Comparison of ENCODE assay signal across 24 cellular contexts in genomic region chr9:75067894-75068293, GRCh38. TPM values are rescaled to one million over a fixed set of nuclear protein-coding genes. Genes with fewer than 3 reads are reported as not detected.
DNase-seq lines count a peak whose midpoint lies in the region; ATAC-seq, FAIRE-seq and TF ChIP-seq lines count a peak whose summit lies in the region.
"Had no signal": no experiment of that assay in that cellular context is flagged by ENCODE, and none has a peak within 500 bp of the region (broad histone marks: within the 10 kb centered on the region; RNA-seq: fewer than 3 reads in every experiment).

No MANE protein-coding gene starts in this region.

- CTCF ChIA-PET in H1 (lab: Charles Lee; ENCODE audit: partially characterized antibody), result interaction anchor here (0.6 to 3.2 kb wide), 9 partner anchors 10 to 297 kb away, joined by 3 to 23 read pairs (median 3); partner anchors contain the start of gene NMRK1
- CTCF ChIA-PET in naive thymus-derived CD4-positive, alpha-beta T cell (lab: Charles Lee), result interaction anchor here (1.5 to 2.0 kb wide), 2 partner anchors 65 to 294 kb away, joined by 3 to 7 read pairs; no protein-coding TSS in a partner anchor

- H3K79me2 ChIP-seq in H1 (ENCODE audit: control insufficient read depth in 1 of 2, insufficient read depth in 2 of 2, low read length in 2 of 2), result no peaks in the 10 kb centered on the region
- no peaks in the 10 kb centered on the region for H3K79me2 ChIP-seq in GM23338 (replicated peaks; ENCODE audit: insufficient read depth)

- H3K9ac ChIP-seq in H1 (replicated peaks in 1 of 4; ENCODE audit: extremely low read depth in 1 of 4, low read depth in 3 of 4, low read length in 3 of 4), result no peak overlapping the region
- H3K9ac ChIP-seq: BLaER1 had no signal

- no peak for TF ChIP-seq POLR2A in H1 (IDR thresholded peaks at IDR 0.05; ENCODE audit: control extremely low read depth in 1 of 2, low read depth in 2 of 2, low read length in 2 of 2)

- POLR2A ChIA-PET in H1 (lab: Charles Lee; ENCODE audit: partially characterized antibody), result no interaction called here
- POLR2A ChIA-PET in naive thymus-derived CD4-positive, alpha-beta T cell (lab: Charles Lee), result interaction anchor here (0.6 kb wide), 1 partner anchor 22 kb away, joined by 4 read pairs; no protein-coding TSS in a partner anchor

- no peak overlapping the region for H3K18ac ChIP-seq in H1 (ENCODE audit: extremely low read depth, low read length)

- no peak for FAIRE-seq in H1 (lab: Jason Lieb, UNC)
- FAIRE-seq: A549, GM12892, GM18507, H54, HepG2, HTR-8/SVneo had no signal

- no peak overlapping the region for H3K4me3 ChIP-seq in H1 (ENCODE audit: extremely low read depth in 1 of 4, insufficient read depth in 2 of 4, low read depth in 3 of 4, low read length in 4 of 4)
- H3K4me3 ChIP-seq in naive thymus-derived CD4-positive, alpha-beta T cell (ENCODE audit: low read length), result no peak overlapping the region
- no peak overlapping the region for H3K4me3 ChIP-seq in GM23338
- H3K4me3 ChIP-seq: A549, BLaER1 had no signal

- no peak overlapping the region for H2BK120ac ChIP-seq in H1 (replicated peaks; ENCODE audit: low read depth, low read length)

- no peak overlapping the region for H3K14ac ChIP-seq in H1 (ENCODE audit: insufficient read length)

- H3K27me3 ChIP-seq in H1 (replicated peaks in 1 of 4; ENCODE audit: control insufficient read depth in 3 of 4, extremely low read depth in 1 of 4, insufficient read depth in 3 of 4, low read length in 3 of 4), result no peaks in the 10 kb centered on the region
- no peaks in the 10 kb centered on the region for H3K27me3 ChIP-seq in naive thymus-derived CD4-positive, alpha-beta T cell (ENCODE audit: control insufficient read depth in 2 of 2, insufficient read depth in 2 of 2, low read length in 2 of 2)
- no peaks in the 10 kb centered on the region for H3K27me3 ChIP-seq in GM23338 (ENCODE audit: insufficient read depth)
- H3K27me3 ChIP-seq: BLaER1 had no signal

- no peaks in the 10 kb centered on the region for H3K9me3 Mint-ChIP-seq in naive thymus-derived CD4-positive, alpha-beta T cell
- no peaks in the 10 kb centered on the region for H3K9me3 Mint-ChIP-seq in GM23338
- H3K9me3 Mint-ChIP-seq: CD14-positive monocyte; CD4-positive, alpha-beta memory T cell; IgD-negative memory B cell had no signal

- no peaks in the 10 kb centered on the region for H3F3A ChIP-seq in GM23338 (replicated peaks; ENCODE audit: low read depth)

- no peak overlapping the region for H4K5ac ChIP-seq in H1 (ENCODE audit: insufficient read length, low read depth, low read length)

- H3K4ac ChIP-seq in H1 (replicated peaks; ENCODE audit: insufficient read length, low read depth, low read length), result no peak overlapping the region

- DNase-seq in Ammon's horn (ENCODE audit: low spot score) (peak; percentile 43), caudate nucleus (lab: John Stamatoyannopoulos, UW) (peak in 27 of 61 donors; percentile 9 to 87 (median 37)), H1 (ENCODE audit: low read depth in 1 of 2, low spot score in 2 of 2) (no peak), GM23338 (ENCODE audit: low spot score) (no peak), occipital lobe (lab: John Stamatoyannopoulos, UW) (no peak)
- DNase-seq in naive thymus-derived CD4-positive, alpha-beta T cell, result no peak
- DNase-seq: AML-193; CD4-positive, alpha-beta memory T cell; DMS153; DMS79; GDM1; HCEC 1CT had no signal

- TF ChIP-seq RAD21 in H1 (IDR thresholded peaks at IDR 0.05 in 1 of 2, conservative IDR thresholded peaks at IDR 0.05 in 1 of 2; ENCODE audit: low read depth in 2 of 2, low read length in 2 of 2), result no peak

- H3K4me2 ChIP-seq in H1 (ENCODE audit: insufficient read depth in 1 of 2, low read depth in 2 of 2, low read length in 2 of 2) (no peak overlapping the region), GM23338 (no peak overlapping the region)
- H3K4me2 ChIP-seq: A549, BLaER1 had no signal

- H3K27ac Mint-ChIP-seq in naive thymus-derived CD4-positive, alpha-beta T cell, result peak overlapping the region in 8 of 9 donors; percentile 1 to 82 (median 26)
- H3K27ac Mint-ChIP-seq in GM23338, result no peak overlapping the region

- no peaks in the 10 kb centered on the region for H3K23me2 ChIP-seq in H1 (ENCODE audit: low read depth, low read length)

- no peak overlapping the region for H2BK15ac ChIP-seq in H1 (ENCODE audit: low read length)

- WGBS in H1 (ENCODE audit: extremely low coverage in 1 of 2, insufficient coverage in 1 of 2, insufficient read length in 1 of 2, insufficient replicate concordance in 2 of 2, low coverage in 1 of 2, low lambda C conversion rate in 2 of 2, missing lambda C conversion rate in 1 of 2), 2 experiments, result 69% methylated on average over 4 of the region's 4 CpGs; no CpG with 5 or more reads in 1 of the 2 experiments

- H4K20me1 ChIP-seq in H1 (replicated peaks in 1 of 2; ENCODE audit: control insufficient read depth in 1 of 2, insufficient read depth in 2 of 2, low read length in 2 of 2) (no peaks in the 10 kb centered on the region), GM23338 (replicated peaks; ENCODE audit: insufficient read depth) (no peaks in the 10 kb centered on the region)
- H4K20me1 ChIP-seq: BLaER1 had no signal

- peaks cover 10 to 38% (median 23%) of the 10 kb centered on the region in 7 donors for H3K4me1 Mint-ChIP-seq in naive thymus-derived CD4-positive, alpha-beta T cell
- peaks cover 25% of the 10 kb centered on the region for H3K4me1 Mint-ChIP-seq in GM23338
- H3K4me1 Mint-ChIP-seq: CD14-positive monocyte had no signal

- no peak for TF ChIP-seq CTCF in H1 (IDR thresholded peaks at IDR 0.05; ENCODE audit: control extremely low read depth in 1 of 3, insufficient read depth in 1 of 3, low read depth in 1 of 3, low read length in 3 of 3)
- TF ChIP-seq CTCF in GM23338 (conservative IDR thresholded peaks at IDR 0.05; ENCODE audit: low read depth in 2 of 2), result no peak

- no peaks in the 10 kb centered on the region for H3K9me2 ChIP-seq in GM23338 (ENCODE audit: insufficient read depth)

- no peak overlapping the region for H3K23ac ChIP-seq in H1 (ENCODE audit: insufficient read length)

- no peak overlapping the region for H3K4me3 Mint-ChIP-seq in naive thymus-derived CD4-positive, alpha-beta T cell
- no peak overlapping the region for H3K4me3 Mint-ChIP-seq in GM23338
- H3K4me3 Mint-ChIP-seq: CD14-positive monocyte; CD4-positive, alpha-beta memory T cell; IgD-negative memory B cell had no signal

- no peaks in the 10 kb centered on the region for H3K27me3 Mint-ChIP-seq in naive thymus-derived CD4-positive, alpha-beta T cell
- peaks cover 3% of the 10 kb centered on the region for H3K27me3 Mint-ChIP-seq in GM23338 (ENCODE audit: insufficient read depth, low read depth, poor library complexity)
- H3K27me3 Mint-ChIP-seq: CD4-positive, alpha-beta memory T cell; IgD-negative memory B cell had no signal

- H2BK20ac ChIP-seq in H1 (ENCODE audit: low read length), result no peak overlapping the region

- H3K27ac ChIP-seq in caudate nucleus (ENCODE audit: low read depth, low read length) (peak overlapping the region; percentile 77), H1 (ENCODE audit: low read depth, low read length) (no peak overlapping the region), GM23338 (ENCODE audit: low read depth) (no peak overlapping the region)
- no peak overlapping the region for H3K27ac ChIP-seq in naive thymus-derived CD4-positive, alpha-beta T cell (ENCODE audit: low read depth, low read length)
- H3K27ac ChIP-seq: 22Rv1, A549, BLaER1 had no signal

- no peaks in the 10 kb centered on the region for H3K79me1 ChIP-seq in H1 (ENCODE audit: low read depth, low read length)

- H3K36me3 ChIP-seq in H1 (ENCODE audit: control insufficient read depth in 2 of 4, insufficient read depth in 4 of 4, low read length in 3 of 4), result no peaks in the 10 kb centered on the region
- peaks cover 0 to 59% (median 4%) of the 10 kb centered on the region in 3 experiments for H3K36me3 ChIP-seq in naive thymus-derived CD4-positive, alpha-beta T cell (ENCODE audit: control insufficient read depth in 2 of 3, insufficient read depth in 3 of 3, low read length in 3 of 3)
- no peaks in the 10 kb centered on the region for H3K36me3 ChIP-seq in GM23338 (ENCODE audit: insufficient read depth)

- no peak overlapping the region for H2BK12ac ChIP-seq in H1 (ENCODE audit: low read depth, low read length)

- H4K91ac ChIP-seq in H1 (replicated peaks; ENCODE audit: insufficient read length, low read length), result no peak overlapping the region

- no peak overlapping the region for H4K8ac ChIP-seq in H1 (ENCODE audit: extremely low read depth, insufficient read depth, low read length)

- 0 out of 2 replicates have a peak overlapping the region, but pooled peaks have one; percentile 54 for H2AK5ac ChIP-seq in H1 (ENCODE audit: low read depth, low read length)

- peaks cover 10 to 50% (median 29%) of the 10 kb centered on the region in 5 donors for H3K36me3 Mint-ChIP-seq in naive thymus-derived CD4-positive, alpha-beta T cell
- H3K36me3 Mint-ChIP-seq in GM23338 (ENCODE audit: low read depth), result no peaks in the 10 kb centered on the region

- H2BK5ac ChIP-seq in H1 (ENCODE audit: low read depth, low read length), result no peak overlapping the region

- no peak for TF ChIP-seq EP300 in H1 (IDR thresholded peaks at IDR 0.05; ENCODE audit: borderline replicate concordance in 1 of 2, low read depth in 2 of 2, low read length in 2 of 2)

- ATAC-seq in naive thymus-derived CD4-positive, alpha-beta T cell, result no peak
- ATAC-seq in GM21529 (IDR thresholded peaks at IDR 0.05; ENCODE audit: unreplicated experiment) (no peak), GM23338 (no peak), HG03196 (IDR thresholded peaks at IDR 0.05; ENCODE audit: unreplicated experiment) (no peak)
- ATAC-seq: A549, HepG2 had no signal

- peaks cover 0 to 3% (median 0%) of the 10 kb centered on the region in 4 experiments; a peak in 2 of 7 replicates for H3K4me1 ChIP-seq in H1 (replicated peaks in 1 of 4; ENCODE audit: control insufficient read depth in 3 of 4, insufficient read depth in 4 of 4, low read length in 3 of 4)
- peaks cover 8 to 10% of the 10 kb centered on the region in 2 donors for H3K4me1 ChIP-seq in naive thymus-derived CD4-positive, alpha-beta T cell (ENCODE audit: control insufficient read depth in 2 of 2, insufficient read depth in 2 of 2, low read length in 2 of 2)
- 0 out of 2 replicates have a peak, but pooled peaks cover 5% of the 10 kb centered on the region for H3K4me1 ChIP-seq in GM23338 (ENCODE audit: insufficient read depth)
- H3K4me1 ChIP-seq: A549, BLaER1 had no signal

- no peaks in the 10 kb centered on the region for H3K9me3 ChIP-seq in H1 (ENCODE audit: insufficient read depth in 2 of 2, low read depth in 1 of 2, low read length in 1 of 2)
- no peaks in the 10 kb centered on the region for H3K9me3 ChIP-seq in naive thymus-derived CD4-positive, alpha-beta T cell (ENCODE audit: control insufficient read depth in 2 of 3, low read length in 3 of 3)
- H3K9me3 ChIP-seq: A549, BLaER1 had no signal

- H2AFZ ChIP-seq in H1 (ENCODE audit: low read length) (no peak overlapping the region), GM23338 (no peak overlapping the region)

- intact Hi-C loops in naive thymus-derived CD4-positive, alpha-beta T cell (cut with micrococcal nuclease), result no loop called here

- no peak overlapping the region for H3K56ac ChIP-seq in H1 (replicated peaks; ENCODE audit: insufficient read length, low read depth, low read length)

RNA-seq across cellular contexts. Expression of gene NMRK1, which starts 20.1 kb away (rescaled TPM):
- total RNA-seq in H1 (2021; fragmentation: NEBNext Ultra II Directional; extraction: Animal tissue kit (Norgen Biotek cat#: 25700)), result 8.1 and 9.1 TPM in 2 replicates
- polyA plus RNA-seq in H1 (2011; rRNA removed), result 3.5 and 5.8 TPM in 2 replicates
- polyA plus RNA-seq in H1 (2011; cell fraction: cytosol; rRNA removed), result 8.0 TPM
- polyA plus RNA-seq in H1 (2011; cell fraction: nucleus; rRNA removed), result 5.4 TPM
- polyA plus RNA-seq in H1 (2012, experiment 1 of 2), result 6.3 to 11.2 TPM (median 7.8 TPM) in 4 replicates
- polyA plus RNA-seq in H1 (2012, experiment 2 of 2), result 2.0 TPM
- polyA plus RNA-seq in H1 (2013, experiment 1 of 2), result 7.4 TPM
- 7.7 TPM for polyA plus RNA-seq in H1 (2013, experiment 2 of 2)
- 2.9 and 3.4 TPM in 2 replicates for polyA minus RNA-seq in H1 (2011; rRNA and poly(A)+ RNA removed)
- polyA minus RNA-seq in H1 (2011; cell fraction: cytosol; rRNA and poly(A)+ RNA removed), result 1.8 TPM
- polyA minus RNA-seq in H1 (2011; cell fraction: nucleus; rRNA and poly(A)+ RNA removed), result 8.4 TPM
- 100 to 1,000 TPM in 2 of 5 experiments, 10 to 100 TPM in 3; 23.4 to 103 (median 58.1) TPM for total RNA-seq in naive thymus-derived CD4-positive, alpha-beta T cell
- polyA plus RNA-seq in naive thymus-derived CD4-positive, alpha-beta T cell, result 10 to 100 TPM; 64.3 to 75.5 TPM
- total RNA-seq in GM23338 (2014; rRNA removed; shearing (Covaris generic)), result 6.2 and 9.6 TPM in 2 replicates
- 12.5 and 15.8 TPM in 2 replicates for polyA plus RNA-seq in GM23338 (2016; fragmentation: Nextera tagmentation; extraction: Ambion mirVana)
- 10.3 TPM for total RNA-seq in occipital lobe

RNA-seq across cellular contexts. Expression of gene OSTF1, which starts 20.4 kb away (rescaled TPM):
- 18.6 and 18.9 TPM in 2 replicates for total RNA-seq in H1 (2021; fragmentation: NEBNext Ultra II Directional; extraction: Animal tissue kit (Norgen Biotek cat#: 25700))
- polyA plus RNA-seq in H1 (2011; rRNA removed) (3.0 and 5.0 TPM in 2 replicates), GM23338 (2016; fragmentation: Nextera tagmentation; extraction: Ambion mirVana) (20.9 and 24.0 TPM in 2 replicates)
- polyA plus RNA-seq in H1 (2011; cell fraction: cytosol; rRNA removed), result 5.2 TPM
- polyA plus RNA-seq in H1 (2011; cell fraction: nucleus; rRNA removed), result 1.6 TPM
- 12.7 to 20.2 TPM (median 14.0 TPM) in 4 replicates for polyA plus RNA-seq in H1 (2012, experiment 1 of 2)
- 5.3 TPM for polyA plus RNA-seq in H1 (2012, experiment 2 of 2)
- 10.6 TPM for polyA plus RNA-seq in H1 (2013, experiment 1 of 2)
- polyA plus RNA-seq in H1 (2013, experiment 2 of 2), result 10.6 TPM
- polyA minus RNA-seq in H1 (2011; rRNA and poly(A)+ RNA removed), result 10.8 and 11.0 TPM in 2 replicates
- polyA minus RNA-seq in H1 (2011; cell fraction: cytosol; rRNA and poly(A)+ RNA removed), result 6.9 TPM
- 6.9 TPM for polyA minus RNA-seq in H1 (2011; cell fraction: nucleus; rRNA and poly(A)+ RNA removed)
- 10 to 100 TPM; 38.7 to 93.5 (median 46.2) TPM for total RNA-seq in naive thymus-derived CD4-positive, alpha-beta T cell
- polyA plus RNA-seq in naive thymus-derived CD4-positive, alpha-beta T cell, result 100 to 1,000 TPM; 109 to 141 TPM
- 15.6 and 22.8 TPM in 2 replicates for total RNA-seq in GM23338 (2014; rRNA removed; shearing (Covaris generic))
- 20.1 TPM for total RNA-seq in occipital lobe

RNA-seq across cellular contexts. Expression of gene CARNMT1, which starts 39.8 kb away (rescaled TPM):
- total RNA-seq in H1 (2021; fragmentation: NEBNext Ultra II Directional; extraction: Animal tissue kit (Norgen Biotek cat#: 25700)), result 38.1 and 44.1 TPM in 2 replicates
- 5.1 and 9.1 TPM in 2 replicates for polyA plus RNA-seq in H1 (2011; rRNA removed)
- 11.3 TPM for polyA plus RNA-seq in H1 (2011; cell fraction: cytosol; rRNA removed)
- polyA plus RNA-seq in H1 (2011; cell fraction: nucleus; rRNA removed), result 7.5 TPM
- 5.7 to 14.7 TPM (median 6.9 TPM) in 4 replicates for polyA plus RNA-seq in H1 (2012, experiment 1 of 2)
- polyA plus RNA-seq in H1 (2012, experiment 2 of 2), result 1.7 TPM
- polyA plus RNA-seq in H1 (2013, experiment 1 of 2), result 17.0 TPM
- 16.3 TPM for polyA plus RNA-seq in H1 (2013, experiment 2 of 2)
- polyA minus RNA-seq in H1 (2011; rRNA and poly(A)+ RNA removed), result 7.9 and 9.4 TPM in 2 replicates
- polyA minus RNA-seq in H1 (2011; cell fraction: cytosol; rRNA and poly(A)+ RNA removed), result 12.3 TPM
- polyA minus RNA-seq in H1 (2011; cell fraction: nucleus; rRNA and poly(A)+ RNA removed), result 23.1 TPM
- 10 to 100 TPM; 15.0 to 38.1 (median 29.4) TPM for total RNA-seq in naive thymus-derived CD4-positive, alpha-beta T cell
- 10 to 100 TPM in 1 of 2 donors, 1 to 10 TPM in 1; 7.8 to 12.6 TPM for polyA plus RNA-seq in naive thymus-derived CD4-positive, alpha-beta T cell
- total RNA-seq in GM23338 (2014; rRNA removed; shearing (Covaris generic)), result 54.5 and 64.0 TPM in 2 replicates
- 22.6 and 26.9 TPM in 2 replicates for polyA plus RNA-seq in GM23338 (2016; fragmentation: Nextera tagmentation; extraction: Ambion mirVana)
- total RNA-seq in occipital lobe, result 76.3 TPM
